In genomic region chr4:16897351-16897750, GRCh38 we compare ENCODE assay signal across 8 cellular contexts. TPM values are rescaled to one million over a fixed set of nuclear protein-coding genes. Genes with fewer than 3 reads are reported as not detected.
DNase-seq lines count a peak whose midpoint lies in the region; ATAC-seq and TF ChIP-seq lines count a peak whose summit lies in the region.

No MANE protein-coding gene starts in this region.

- ATAC-seq in gastroesophageal sphincter (no peak), PC-3 (no peak), GM21526 (IDR thresholded peaks at IDR 0.05; ENCODE audit: low FRiP score, unreplicated experiment) (no peak)

- DNase-seq in AG04449 (ENCODE audit: low read depth, low spot score) (no peak), SK-N-MC (ENCODE audit: low read depth, low spot score) (no peak), osteoblast (ENCODE audit: insufficient read length, low spot score, missing footprints) (no peak), PC-3 (no peak), GM20000 (ENCODE audit: low spot score) (no peak)
- DNase-seq in activated effector memory CD4-positive, alpha-beta T cell treated with Interleukin-2 at 50 U/mL for 16 hours, result no peak

- TF ChIP-seq EP300 in gastroesophageal sphincter (IDR thresholded peaks at IDR 0.05), result no peak

- intact Hi-C loops in PC-3 (cut with micrococcal nuclease), result no loop called here

- TF ChIP-seq CTCF in AG04449 (IDR thresholded peaks at IDR 0.05; ENCODE audit: insufficient read depth, low read length, missing control alignments) (no peak), gastroesophageal sphincter (IDR thresholded peaks at IDR 0.05) (no peak), osteoblast (IDR thresholded peaks at IDR 0.05; ENCODE audit: extremely low read depth, low read depth, low read length) (no peak), PC-3 (conservative IDR thresholded peaks at IDR 0.05; ENCODE audit: low read depth, low read length) (no peak), GM20000 (IDR thresholded peaks at IDR 0.05; ENCODE audit: extremely low read depth, missing control alignments) (no peak)

- H3K4me3 ChIP-seq in AG04449 (ENCODE audit: low read depth, low read length) (peak overlapping the region; percentile 70), SK-N-MC (peak overlapping the region; percentile 90), gastroesophageal sphincter (peak overlapping the region; percentile 44 to 53), osteoblast (ENCODE audit: insufficient read depth, low read length) (peak overlapping the region; percentile 79), PC-3 (ENCODE audit: low read length) (no peak overlapping the region)

- no TSS peak for BruUV-seq in PC-3 (replicated peaks; lab: Mats Ljungman, UMichigan)

- CTCF ChIA-PET in AG04449 (lab: Yijun Ruan, JAX) (interaction anchor here (0.9 to 2.3 kb wide), 5 partner anchors 8 to 572 kb away, joined by 3 to 14 read pairs (median 5); no protein-coding TSS in a partner anchor), PC-3 (lab: Charles Lee) (no interaction called here)

- POLR2A ChIA-PET in AG04449 (lab: Yijun Ruan, JAX), result interaction anchor here (0.6 to 1.1 kb wide), 2 partner anchors 15 to 162 kb away, joined by 3 to 5 read pairs; no protein-coding TSS in a partner anchor
- POLR2A ChIA-PET in PC-3 (lab: Charles Lee; ENCODE audit: unreplicated experiment), result no interaction called here

- no peak for TF ChIP-seq POLR2A in gastroesophageal sphincter (IDR thresholded peaks at IDR 0.05)

- H4K20me1 ChIP-seq in osteoblast (ENCODE audit: insufficient read depth, low read length), result no peaks in the 10 kb centered on the region
- H4K20me1 ChIP-seq in PC-3 (ENCODE audit: low read length), result no peaks in the 10 kb centered on the region

- H3K36me3 ChIP-seq in SK-N-MC (ENCODE audit: insufficient read depth, low read length) (no peaks in the 10 kb centered on the region), gastroesophageal sphincter (no peaks in the 10 kb centered on the region), osteoblast (ENCODE audit: insufficient read depth, low read length) (no peaks in the 10 kb centered on the region), PC-3 (ENCODE audit: low read depth, low read length) (no peaks in the 10 kb centered on the region)

- H3K79me2 ChIP-seq in osteoblast (ENCODE audit: insufficient read depth, low read length) (peaks cover 52% of the 10 kb centered on the region), PC-3 (ENCODE audit: low read length) (no peaks in the 10 kb centered on the region)

- 0 to 20% methylated on average over 1 to 4 of the region's 4 CpGs for WGBS in gastroesophageal sphincter (ENCODE audit: low coverage in 1 of 2), 2 donors

- H3K4me2 ChIP-seq in osteoblast (ENCODE audit: insufficient read depth, low read length) (peak overlapping the region; percentile 94), PC-3 (ENCODE audit: low read length) (no peak overlapping the region)

- peak overlapping the region; percentile 86 for H3K9ac ChIP-seq in SK-N-MC (ENCODE audit: insufficient read length)
- H3K9ac ChIP-seq in PC-3 (ENCODE audit: low read length), result no peak overlapping the region

- H2AFZ ChIP-seq in osteoblast (ENCODE audit: low read length), result peak overlapping the region; percentile 81
- no peak overlapping the region for H2AFZ ChIP-seq in PC-3 (ENCODE audit: low read length)

- H3K27ac ChIP-seq in SK-N-MC (peak overlapping the region; percentile 50; the same call in 1 of the 2 replicates), gastroesophageal sphincter (peak overlapping the region in 3 of 4 donors; percentile 44 to 77 (median 69)), osteoblast (ENCODE audit: low read depth, low read length) (peak overlapping the region; percentile 78), PC-3 (ENCODE audit: low read length) (no peak overlapping the region)

- H3K4me1 ChIP-seq in gastroesophageal sphincter (peaks cover 0 to 33% (median 0%) of the 10 kb centered on the region in 3 donors), osteoblast (ENCODE audit: insufficient read depth, low read length) (peaks cover 46% of the 10 kb centered on the region), PC-3 (ENCODE audit: insufficient read depth, low read length) (no peaks in the 10 kb centered on the region)

- no peaks in the 10 kb centered on the region for H3K27me3 ChIP-seq in gastroesophageal sphincter
- H3K27me3 ChIP-seq in osteoblast (ENCODE audit: insufficient read depth, low read length), result no peaks in the 10 kb centered on the region
- peaks cover 65% of the 10 kb centered on the region for H3K27me3 ChIP-seq in PC-3 (ENCODE audit: low read length)

- no peaks in the 10 kb centered on the region for H3F3A ChIP-seq in PC-3 (ENCODE audit: low read length, unreplicated experiment)

- H3K9me3 ChIP-seq in SK-N-MC (ENCODE audit: low read depth, low read length) (no peaks in the 10 kb centered on the region), gastroesophageal sphincter (no peaks in the 10 kb centered on the region), osteoblast (ENCODE audit: low read depth, low read length) (no peaks in the 10 kb centered on the region), PC-3 (ENCODE audit: low read length) (no peaks in the 10 kb centered on the region)

- H3K9me2 ChIP-seq in PC-3 (replicated peaks; ENCODE audit: low read length), result no peaks in the 10 kb centered on the region

RNA-seq across cellular contexts. Expression of gene LDB2, which starts 1.1 kb away (rescaled TPM):
- total RNA-seq in gastroesophageal sphincter, result 10 to 100 TPM; 23.6 to 29.6 (median 28.3) TPM
- 18.8 and 21.8 TPM in 2 replicates for total RNA-seq in osteoblast
- 0.29 TPM in 1 of 2 replicates, not detected in the other for total RNA-seq in PC-3 (2014; rRNA removed)

Comparison
In these comparisons a context has a peak if more than half of its experiments do, and no peak if none do; other contexts are left out.
1. RNA of gene LDB2, which starts 1.1 kb away (total RNA-seq): 23.6 to 29.6 TPM in gastroesophageal sphincter and 18.8 to 21.8 TPM in osteoblast; 0.29 TPM in PC-3; every median in the first group is over 10 times any median in the second.